In genomic region chr5:172640822-172641358, GRCh38 we compare ENCODE assay signal across 8 cellular contexts. TPM values are rescaled to one million over a fixed set of nuclear protein-coding genes. Genes with fewer than 3 reads are reported as not detected.
DNase-seq lines count a peak whose midpoint lies in the region; ATAC-seq, FAIRE-seq and TF ChIP-seq lines count a peak whose summit lies in the region.

TSS of gene NEURL1B (plus strand) at chr5:172641263. CDS start at chr5:172641407, 144 bp downstream.

- TF ChIP-seq EP300 in HepG2 (IDR thresholded peaks at IDR 0.05; ENCODE audit: low read depth in 2 of 2, low read length in 2 of 2) = no peak
- no peak for TF ChIP-seq EP300 in HepG2 (CRISPR knock-in tag; IDR thresholded peaks at IDR 0.05; ENCODE audit: borderline replicate concordance)

- H4K5ac ChIP-seq in H9 (ENCODE audit: insufficient read length, low read depth, low read length) = no peak within 1 kb of the TSS

- peaks cover 10% of the 10 kb centered on the region for H3K23me2 ChIP-seq in H9 (ENCODE audit: insufficient read length, low read depth, low read length, poor library complexity, severe bottlenecking)

- H3K4me1 ChIP-seq in H9 (ENCODE audit: insufficient read depth, low read length) (peaks cover 7% of the 10 kb centered on the region; the same call in 1 of the 2 replicates), duodenal mucosa (ENCODE audit: control insufficient read depth in 1 of 2, insufficient read depth in 2 of 2, low read length in 2 of 2) (peaks cover 45 to 70% of the 10 kb centered on the region in 2 donors), HepG2 (ENCODE audit: insufficient read depth, low read length) (peaks cover 9% of the 10 kb centered on the region)

- no peak for TF ChIP-seq RAD21 in HepG2 (CRISPR knock-in tag; IDR thresholded peaks at IDR 0.05)

- H2BK15ac ChIP-seq in H9 (ENCODE audit: low read depth, low read length) = no peak within 1 kb of the TSS

- BruUV-seq in HepG2 (replicated peaks; lab: Mats Ljungman, UMichigan) = no TSS peak

- no peaks in the 10 kb centered on the region for H3K9me3 Mint-ChIP-seq in H9

- H3K9me3 ChIP-seq in H9 (ENCODE audit: control insufficient read depth, low read depth, low read length) (no peaks in the 10 kb centered on the region), duodenal mucosa (ENCODE audit: control insufficient read depth in 1 of 2, low read length in 2 of 2) (no peaks in the 10 kb centered on the region), HepG2 (ENCODE audit: low read length) (no peaks in the 10 kb centered on the region)

- no peak within 1 kb of the TSS for H2BK12ac ChIP-seq in H9 (ENCODE audit: insufficient read length, low read depth, low read length)

- no peak for FAIRE-seq in HepG2 (lab: Jason Lieb, UNC)

- no peak within 1 kb of the TSS for H3K9ac ChIP-seq in H9 (ENCODE audit: extremely low read depth, insufficient read length, low read length)
- H3K9ac ChIP-seq in duodenal mucosa (ENCODE audit: low read depth in 1 of 2, low read length in 2 of 2) = peak within 1 kb of the TSS; percentile 63 to 65
- peak within 1 kb of the TSS; percentile 53; the same call in 1 of the 2 replicates for H3K9ac ChIP-seq in HepG2 (ENCODE audit: insufficient read depth, low read depth, low read length)

- H3K4me2 ChIP-seq in H9 (ENCODE audit: insufficient read depth, insufficient read length, low read length) (peak within 1 kb of the TSS; percentile 61), HepG2 (ENCODE audit: low read depth, low read length) (peak within 1 kb of the TSS; percentile 77)

- no peak within 1 kb of the TSS for H2BK5ac ChIP-seq in H9 (ENCODE audit: insufficient read length, low read length)

- no peak within 1 kb of the TSS for H4K8ac ChIP-seq in H9 (replicated peaks; ENCODE audit: insufficient read length, low read depth, low read length)

- H4K91ac ChIP-seq in H9 (ENCODE audit: insufficient read length, low read depth, low read length) = no peak within 1 kb of the TSS

- H3K79me1 ChIP-seq in H9 (ENCODE audit: insufficient read depth, low read depth, low read length, poor library complexity, severe bottlenecking) = no peaks in the 10 kb centered on the region

- POLR2A ChIA-PET in HepG2 (lab: Yijun Ruan, JAX) = no interaction called here

- H2AFZ ChIP-seq in H9 (ENCODE audit: low read length) = no peak within 1 kb of the TSS
- no peak within 1 kb of the TSS for H2AFZ ChIP-seq in HepG2 (ENCODE audit: low read length)

- H3K14ac ChIP-seq in H9 (ENCODE audit: insufficient read depth, low read length) = no peak within 1 kb of the TSS; the same call in 1 of the 2 replicates

- CTCF ChIA-PET in HepG2 (lab: Yijun Ruan, JAX; ENCODE audit: low intra/inter-chr PET ratio, low total read pairs) = no interaction called here

- H3K79me2 ChIP-seq in H9 (ENCODE audit: insufficient read depth, low read length) (no peaks in the 10 kb centered on the region), HepG2 (ENCODE audit: insufficient read depth, low read length) (no peaks in the 10 kb centered on the region)

- H3K27me3 ChIP-seq in H9 (ENCODE audit: insufficient read depth, low read length) (peaks cover 2% of the 10 kb centered on the region; the same call in 1 of the 2 replicates), duodenal mucosa (ENCODE audit: control insufficient read depth in 1 of 2, insufficient read depth in 2 of 2, low read length in 2 of 2) (no peaks in the 10 kb centered on the region), HepG2 (ENCODE audit: control insufficient read depth in 1 of 2, insufficient read depth in 2 of 2, low read length in 2 of 2) (peaks cover 0 to 33% of the 10 kb centered on the region in 2 experiments; a peak in 3 of 5 replicates)

- no peak within 1 kb of the TSS for H2AK5ac ChIP-seq in H9 (ENCODE audit: insufficient read length, low read length)

- H3K4me3 ChIP-seq in duodenal mucosa (ENCODE audit: low read depth in 1 of 2, low read length in 2 of 2) (peak within 1 kb of the TSS; percentile 58 to 74), HepG2 (replicated peaks in 1 of 3; ENCODE audit: insufficient read depth in 1 of 3, low read depth in 2 of 3, low read length in 3 of 3) (peak within 1 kb of the TSS; percentile 52 to 68 (median 54))

- H2BK120ac ChIP-seq in H9 (ENCODE audit: low read depth, low read length, poor library complexity, severe bottlenecking) = no peak within 1 kb of the TSS

- peaks cover 54% of the 10 kb centered on the region for H3K27me3 Mint-ChIP-seq in H9 (ENCODE audit: low read depth)

- intact Hi-C loops in HepG2 (cut with micrococcal nuclease; ENCODE audit: unreplicated experiment) = loop anchor here (10.0 kb wide), 1 partner anchor 54 kb away; no protein-coding TSS in a partner anchor

- TF ChIP-seq POLR2A in HepG2 (IDR thresholded peaks at IDR 0.05; ENCODE audit: insufficient read depth in 1 of 2, low read depth in 2 of 2, low read length in 2 of 2) = no peak

- H3K27ac Mint-ChIP-seq in H9 = peak within 1 kb of the TSS in 1 of 3 experiments; percentile 41; a peak in 1 of 7 replicates

- in situ Hi-C loops in HepG2 (cut with HindIII; ENCODE audit: extremely low pct_ligation_motif_present, low pct_unique_long_range_greater_than_20kb) = no loop called here

- H2BK20ac ChIP-seq in H9 (ENCODE audit: low read depth, low read length, poor library complexity, severe bottlenecking) = no peak within 1 kb of the TSS

- H3K23ac ChIP-seq in H9 (ENCODE audit: insufficient read length, low read depth, low read length) = no peak within 1 kb of the TSS

- WGBS in H9 (ENCODE audit: extremely low coverage, insufficient read length, low lambda C conversion rate) = no CpG with 5 or more reads among the region's 54 CpGs
- 0% methylated on average over 5 of the region's 54 CpGs for WGBS in HepG2 (ENCODE audit: low lambda C conversion rate)

- H3K4ac ChIP-seq in H9 (ENCODE audit: low read depth, low read length) = no peak within 1 kb of the TSS

- H3K56ac ChIP-seq in H9 (ENCODE audit: insufficient read length, low read depth, low read length) = no peak within 1 kb of the TSS

- ATAC-seq in HepG2 = peak; percentile 82

- H3K36me3 ChIP-seq in duodenal mucosa (ENCODE audit: control insufficient read depth in 1 of 2, insufficient read depth in 2 of 2, low read length in 2 of 2) (no peaks in the 10 kb centered on the region), HepG2 (replicated peaks in 1 of 2; ENCODE audit: control insufficient read depth in 1 of 2, insufficient read depth in 2 of 2, low read length in 2 of 2) (no peaks in the 10 kb centered on the region)

- H3K4me1 Mint-ChIP-seq in H9 = peaks cover 48 to 49% of the 10 kb centered on the region in 2 experiments

- DNase-seq in D341Med (ENCODE audit: low spot score) (peak; percentile 94), H9 (peak; percentile 77), NCI-H2107 treated with DMSO at 0.1 percent for 48 hours (lab: John Stamatoyannopoulos, UW; ENCODE audit: unreplicated experiment) (peak; percentile 34), HepG2 (ENCODE audit: low spot score) (peak; percentile 29)
- DNase-seq in activated CD4-positive, alpha-beta T cell treated with anti-CD3 and anti-CD28 coated beads for 4 hours = peak; percentile 8 to 44
- peak; percentile 35 for DNase-seq in stimulated activated CD4-positive, alpha-beta T cell treated with anti-CD3 and anti-CD28 coated beads, Interleukin-2, amount 100 ng/mL, for 48 hours
- DNase-seq in NK-92 treated with Interleukin-12 subunit alpha and Interleukin-12 subunit beta, amount 100 ng/mL, for 24 hours (lab: John Stamatoyannopoulos, UW) = no peak

- H3K36me3 Mint-ChIP-seq in H9 (ENCODE audit: insufficient read depth in 1 of 3, low read depth in 3 of 3) = peaks cover 0 to 6% (median 4%) of the 10 kb centered on the region in 3 experiments; a peak in 5 of 7 replicates

- H3K27ac ChIP-seq in H9 (ENCODE audit: insufficient read length, low read depth, low read length) = no peak within 1 kb of the TSS
- H3K27ac ChIP-seq in duodenal mucosa (ENCODE audit: low read depth, low read length) = peak within 1 kb of the TSS; percentile 39
- H3K27ac ChIP-seq in HepG2 (ENCODE audit: extremely low read length, insufficient read depth, low read length) = no peak within 1 kb of the TSS

- H3T11ph ChIP-seq in H9 (ENCODE audit: low read length) = no peak within 1 kb of the TSS

- TF ChIP-seq CTCF in H9 (conservative IDR thresholded peaks at IDR 0.05) (no peak), HepG2 (CRISPR knock-in tag; IDR thresholded peaks at IDR 0.05) (no peak; the same call in 1 of the 2 replicates)

- H3K4me3 Mint-ChIP-seq in H9 = peak within 1 kb of the TSS; percentile 61 to 79

- H4K20me1 ChIP-seq in H9 (ENCODE audit: control insufficient read depth, insufficient read depth, insufficient read length) (no peaks in the 10 kb centered on the region), HepG2 (ENCODE audit: insufficient read depth, low read length) (no peaks in the 10 kb centered on the region)

- H3K18ac ChIP-seq in H9 (ENCODE audit: insufficient read length, low read depth, low read length) = no peak within 1 kb of the TSS

TF ChIP-seq in HepG2, 621 proteins besides CTCF, POLR2A, EP300 and RAD21 (continues in another document):
- TF ChIP-seq RAD51 (IDR thresholded peaks at IDR 0.05; ENCODE audit: borderline replicate concordance) = no peak
- no peak for TF ChIP-seq SOX6 (IDR thresholded peaks at IDR 0.05)
- no peak for TF ChIP-seq SOX6 (CRISPR knock-in tag; IDR thresholded peaks at IDR 0.05)
- TF ChIP-seq KDM5B (CRISPR knock-in tag; IDR thresholded peaks at IDR 0.05; ENCODE audit: borderline replicate concordance) = no peak

RNA-seq across cellular contexts. Expression of gene NEURL1B, which starts in this region (rescaled TPM):
- total RNA-seq in H9 (2021) = 3.6 TPM in 2 replicates
- 0.09 and 0.11 TPM in 2 replicates for total RNA-seq in HepG2 (2016; rRNA removed; fragmentation: Illumina TruSeq; extraction: Trizol)
- total RNA-seq in HepG2 (2016; cell fraction: cytosol; rRNA removed; fragmentation: Illumina TruSeq; extraction: Trizol; ENCODE audit: low read depth) = not detected in 2 replicates
- total RNA-seq in HepG2 (2016; cell fraction: insoluble cytoplasmic fraction; rRNA removed; fragmentation: Illumina TruSeq; extraction: Trizol) = 0.03 and 0.13 TPM in 2 replicates
- 0.03 TPM in 2 replicates for total RNA-seq in HepG2 (2016; cell fraction: membrane; rRNA removed; fragmentation: Illumina TruSeq; extraction: Trizol)
- 0.09 TPM in 1 of 2 replicates, not detected in the other for total RNA-seq in HepG2 (2016; cell fraction: nucleus; rRNA removed; fragmentation: Illumina TruSeq; extraction: Trizol)
- 0.13 and 0.14 TPM in 2 replicates for polyA plus RNA-seq in HepG2 (2011; rRNA removed)
- 0.09 and 0.15 TPM in 2 replicates for polyA plus RNA-seq in HepG2 (2011; cell fraction: cytosol; rRNA removed)
- 0.28 and 0.82 TPM in 2 replicates for polyA plus RNA-seq in HepG2 (2011; cell fraction: nucleus; rRNA removed)
- 0.20 and 0.31 TPM in 2 replicates for polyA plus RNA-seq in HepG2 (2012)
- polyA plus RNA-seq in HepG2 (2016; cell fraction: cytosol; fragmentation: Illumina TruSeq; extraction: Trizol; ENCODE audit: low read depth) = 0.02 and 0.08 TPM in 2 replicates
- polyA plus RNA-seq in HepG2 (2016; cell fraction: insoluble cytoplasmic fraction; fragmentation: Illumina TruSeq; extraction: Trizol; ENCODE audit: low read depth) = 0.03 and 0.09 TPM in 2 replicates
- polyA plus RNA-seq in HepG2 (2016; cell fraction: membrane; fragmentation: Illumina TruSeq; extraction: Trizol; ENCODE audit: low read depth) = 0.06 TPM in 1 of 2 replicates, not detected in the other
- polyA plus RNA-seq in HepG2 (2016; cell fraction: nucleus; fragmentation: Illumina TruSeq; extraction: Trizol; ENCODE audit: insufficient read depth, low read depth) = 0.14 TPM in 1 of 2 replicates, not detected in the other
- 0.14 and 1.5 TPM in 2 replicates for polyA minus RNA-seq in HepG2 (2011; rRNA and poly(A)+ RNA removed; ENCODE audit: low replicate concordance)
- polyA minus RNA-seq in HepG2 (2011; cell fraction: cytosol; rRNA and poly(A)+ RNA removed) = 0.09 and 0.20 TPM in 2 replicates
- polyA minus RNA-seq in HepG2 (2011; cell fraction: nucleus; rRNA and poly(A)+ RNA removed) = 0.13 and 0.25 TPM in 2 replicates
